Comparison of ENCODE assay signal across 1 cellular context in genomic region chr6:42704251-42704936, GRCh38.
TF ChIP-seq lines count a peak whose summit lies in the region.

No MANE protein-coding gene starts in this region.

TF ChIP-seq in GM23338, 12 proteins besides CTCF, POLR2A, EP300 and RAD21:
- no peak for TF ChIP-seq ZNF462 (CRISPR knock-in tag; IDR thresholded peaks at IDR 0.05)
- TF ChIP-seq POLR2AphosphoS5 (IDR thresholded peaks at IDR 0.05; ENCODE audit: low read depth) = peak; percentile 45
